In genomic region chr1:110896090-110896489, GRCh38 we compare ENCODE assay signal across 22 cellular contexts. TPM values are rescaled to one million over a fixed set of nuclear protein-coding genes. Genes with fewer than 3 reads are reported as not detected.
A peak's percentile ranks its signal among the peaks of the same experiment; 100 is the strongest.
DNase-seq lines count a peak whose midpoint lies in the region; ATAC-seq lines count a peak whose summit lies in the region.
"Had no signal": no experiment of that assay in that cellular context is flagged by ENCODE, and none has a peak within 500 bp of the region (broad histone marks: within the 10 kb centered on the region; RNA-seq: fewer than 3 reads in every experiment).

No MANE protein-coding gene starts in this region.

- peaks cover 82% of the 10 kb centered on the region for H3K4me1 Mint-ChIP-seq in activated T-cell treated with anti-CD3 and anti-CD28 coated beads, Interleukin-2, amount 50 U/mL, for 4 hours (ENCODE audit: low read depth)
- H3K4me1 Mint-ChIP-seq in T-cell = peaks cover 80 to 85% (median 83%) of the 10 kb centered on the region in 3 donors

- intact Hi-C loops in left cardiac atrium (cut with DNase I) = no loop called here

- CTCF ChIA-PET in T-cell (lab: Charles Lee) = no interaction called here

- peak overlapping the region; percentile 89 to 94 for H3K27ac Mint-ChIP-seq in T-cell

- POLR2A ChIA-PET in T-cell (lab: Charles Lee) = interaction anchor here in 1 of 2 donors (0.6 kb wide), 1 partner anchor 278 kb away, joined by 3 read pairs; no protein-coding TSS in a partner anchor

- H3K9me3 Mint-ChIP-seq in activated T-cell treated with anti-CD3 and anti-CD28 coated beads, Interleukin-2, amount 50 U/mL, for 4 hours = no peaks in the 10 kb centered on the region
- H3K9me3 Mint-ChIP-seq in T-cell = no peaks in the 10 kb centered on the region

- no peak for DNase-seq in activated T-cell treated with anti-CD3 and anti-CD28 coated beads, Interleukin-2, amount 50 U/mL, for 4 hours
- no peak for DNase-seq in activated T-cell treated with anti-CD3 and anti-CD28 coated beads, Interleukin-2, amount 50 U/mL, for 1 hour
- DNase-seq in T-cell (peak in 2 of 34 experiments; percentile 6 to 31), DMS79 treated with DMSO at 0.1 percent for 48 hours (lab: John Stamatoyannopoulos, UW) (no peak), anterior cingulate cortex (lab: John Stamatoyannopoulos, UW) (no peak), left cardiac atrium (no peak)
- peak; percentile 60 for DNase-seq in central memory CD4-positive, alpha-beta T cell
- DNase-seq in stimulated activated naive CD8-positive, alpha-beta T cell treated with anti-CD3 and anti-CD28 coated beads, Interleukin-15, Interleukin-2, amounts not matched to agents 100 U/mL and 50 U/mL, for 24 hours = no peak
- DNase-seq: activated CD4-positive, CD25-positive, alpha-beta regulatory T cell treated with anti-CD3 and anti-CD28 coated beads, Interleukin-2, amount 50 U/mL, for 72 hours; body of pancreas; COR-L47; cortex of kidney; left ventricle myocardium inferior; NCI-H1048; NCI-H2081 treated with DMSO at 0.1 percent for 48 hours; NCI-H69; PC-3; T1000 had no signal

- peak; percentile 32 to 47 for ATAC-seq in activated T-cell treated with anti-CD3 and anti-CD28 coated beads, Interleukin-2, amount 50 U/mL, for 4 hours
- peak; percentile 44 to 65 (median 57) for ATAC-seq in T-cell (replicated peaks in 1 of 4)
- ATAC-seq in stimulated activated naive CD8-positive, alpha-beta T cell treated with anti-CD3 and anti-CD28 coated beads, Interleukin-15, Interleukin-2, amounts not matched to agents 100 U/mL and 50 U/mL, for 24 hours = peak; percentile 12
- no peak for ATAC-seq in left cardiac atrium
- ATAC-seq: body of pancreas, PC-3, sciatic nerve had no signal

- peak overlapping the region; percentile 16 for H3K4me3 Mint-ChIP-seq in activated T-cell treated with anti-CD3 and anti-CD28 coated beads, Interleukin-2, amount 50 U/mL, for 4 hours
- H3K4me3 Mint-ChIP-seq in T-cell = peak overlapping the region in 2 of 3 donors; percentile 14 to 61

- no peaks in the 10 kb centered on the region for H3K27me3 Mint-ChIP-seq in activated T-cell treated with anti-CD3 and anti-CD28 coated beads, Interleukin-2, amount 50 U/mL, for 4 hours (ENCODE audit: low read depth)
- H3K27me3 Mint-ChIP-seq in T-cell = no peaks in the 10 kb centered on the region

- H3K36me3 Mint-ChIP-seq in activated T-cell treated with anti-CD3 and anti-CD28 coated beads, Interleukin-2, amount 50 U/mL, for 4 hours (ENCODE audit: insufficient read depth) = peaks cover 90% of the 10 kb centered on the region
- peaks cover 96% of the 10 kb centered on the region for H3K36me3 Mint-ChIP-seq in T-cell

RNA-seq across cellular contexts. Expression of gene CD53, which starts 23.1 kb away (rescaled TPM):
- total RNA-seq in activated T-cell treated with anti-CD3 and anti-CD28 coated beads, Interleukin-2, amount 50 U/mL, for 4 hours = 100 to 1,000 TPM; 163 to 217 (median 190) TPM
- total RNA-seq in T-cell (100 to 1,000 TPM; 288 to 405 (median 386) TPM), left cardiac atrium (10 to 100 TPM; 19.8 to 37.8 TPM)
- total RNA-seq: G401, osteocyte, PC-3, SJSA1 had no signal

Comparison
In these comparisons a context has a peak if more than half of its experiments do, and no peak if none do; other contexts are left out.
1. ATAC-seq: peak in activated T-cell treated with anti-CD3 and anti-CD28 coated beads, Interleukin-2, amount 50 U/mL, for 4 hours (2 of 2), T-cell (4 of 4) and stimulated activated naive CD8-positive, alpha-beta T cell treated with anti-CD3 and anti-CD28 coated beads, Interleukin-15, Interleukin-2, amounts not matched to agents 100 U/mL and 50 U/mL, for 24 hours (single experiment); none in left cardiac atrium (0 of 2).
2. RNA of gene CD53, which starts 23.1 kb away (total RNA-seq): 288 to 405 TPM in T-cell and 163 to 217 TPM in activated T-cell treated with anti-CD3 and anti-CD28 coated beads, Interleukin-2, amount 50 U/mL, for 4 hours; 19.8 to 37.8 TPM in left cardiac atrium; every median in the first group is over 4 times any median in the second.